1 cellular context compared by ENCODE assay signal in genomic region chr19:3055741-3056453, GRCh38.
TF ChIP-seq lines count a peak whose summit lies in the region.

No MANE protein-coding gene starts in this region.

TF ChIP-seq in HEK293, 187 proteins besides CTCF, POLR2A, EP300 and RAD21 (continued from another document):
- TF ChIP-seq ZNF513 (tag by site-specific recombination; IDR thresholded peaks at IDR 0.05) = peak; percentile 70
- TF ChIP-seq GLI4 (tag by site-specific recombination; IDR thresholded peaks at IDR 0.05) = no peak
- peak; percentile 78 for TF ChIP-seq SP3 (tag by site-specific recombination; IDR thresholded peaks at IDR 0.05)
- 0 out of 2 replicates have a peak, but pooled peaks have one; percentile 38 for TF ChIP-seq KLF7 (tag by site-specific recombination; IDR thresholded peaks at IDR 0.05; ENCODE audit: borderline replicate concordance)
TF ChIP-seq in HEK293: peak in this region for 17.
